8 cellular contexts compared by ENCODE assay signal in genomic region chr12:108734200-108734906, GRCh38. TPM values are rescaled to one million over a fixed set of nuclear protein-coding genes. Genes with fewer than 3 reads are reported as not detected.
DNase-seq lines count a peak whose midpoint lies in the region; ATAC-seq and TF ChIP-seq lines count a peak whose summit lies in the region.

No MANE protein-coding gene starts in this region.

- no peak for TF ChIP-seq CTCF in left lung (IDR thresholded peaks at IDR 0.05)

- peak overlapping the region in 1 of 2 donors; percentile 60 for H3K27ac ChIP-seq in left lung

- H3K4me1 Mint-ChIP-seq in memory B cell, result peaks cover 20% of the 10 kb centered on the region

- intact Hi-C loops in left lung (cut with DNase I), result no loop called here

- H3K27me3 ChIP-seq in left lung, result no peaks in the 10 kb centered on the region

- H3K9me3 ChIP-seq in left lung, result no peaks in the 10 kb centered on the region

- H3K36me3 Mint-ChIP-seq in memory B cell, result no peaks in the 10 kb centered on the region

- H3K4me1 ChIP-seq in left lung, result peaks cover 0 to 38% of the 10 kb centered on the region in 2 donors

- no peaks in the 10 kb centered on the region for H3K36me3 ChIP-seq in left lung

- H3K9me3 Mint-ChIP-seq in memory B cell, result no peaks in the 10 kb centered on the region

- H3K4me3 Mint-ChIP-seq in memory B cell, result no peak overlapping the region

- DNase-seq in EL (peak; percentile 95), LoVo (ENCODE audit: low spot score) (peak; percentile 98), astrocyte of the hippocampus (ENCODE audit: low read depth, low spot score) (peak; percentile 89), memory B cell (ENCODE audit: low spot score in 2 of 2) (no peak), NCI-H1436 treated with DMSO at 0.1 percent for 48 hours (lab: John Stamatoyannopoulos, UW) (no peak), NCI-H2107 (lab: John Stamatoyannopoulos, UW) (no peak), left lung (no peak)

- ATAC-seq in memory B cell (ENCODE audit: low read depth), result no peak
- no peak for ATAC-seq in left lung
- ATAC-seq in GM21423 (IDR thresholded peaks at IDR 0.05; ENCODE audit: unreplicated experiment), result no peak

- H3K27me3 Mint-ChIP-seq in memory B cell, result no peaks in the 10 kb centered on the region

- no peak overlapping the region for H3K4me3 ChIP-seq in left lung

- peak overlapping the region; percentile 74 for H3K27ac Mint-ChIP-seq in memory B cell

RNA-seq across cellular contexts. Expression of gene CORO1C, which starts 3.0 kb away (rescaled TPM):
- 100 to 1,000 TPM; 224 to 282 TPM for total RNA-seq in left lung

Comparison
In these comparisons a context has a peak if more than half of its experiments do, and no peak if none do; other contexts are left out.
1. DNase-seq: peak in EL (single experiment), LoVo (single experiment) and astrocyte of the hippocampus (single experiment); none in memory B cell (0 of 2), NCI-H1436 treated with DMSO at 0.1 percent for 48 hours (single experiment), NCI-H2107 (single experiment) and left lung (0 of 2).